Comparison of ENCODE assay signal across 8 cellular contexts in genomic region chr2:70089220-70089945, GRCh38. TPM values are rescaled to one million over a fixed set of nuclear protein-coding genes. Genes with fewer than 3 reads are reported as not detected.
DNase-seq lines count a peak whose midpoint lies in the region; ATAC-seq and TF ChIP-seq lines count a peak whose summit lies in the region.

No MANE protein-coding gene starts in this region.

- peaks cover 3 to 12% of the 10 kb centered on the region in 2 experiments; a peak in 4 of 5 replicates for H3K9me3 Mint-ChIP-seq in H9

- no peak overlapping the region for H2AFZ ChIP-seq in H9 (ENCODE audit: low read length)

- H3K9ac ChIP-seq in H9 (ENCODE audit: extremely low read depth, insufficient read length, low read length) (peak overlapping the region; percentile 100), colonic mucosa (ENCODE audit: low read depth in 2 of 2, low read length in 2 of 2) (peak overlapping the region; percentile 97 to 99), muscle layer of colon (ENCODE audit: low read length) (peak overlapping the region; percentile 99)

- no peak overlapping the region for H3T11ph ChIP-seq in H9 (ENCODE audit: low read length)

- peaks cover 9% of the 10 kb centered on the region; the same call in 1 of the 2 replicates for H3K79me2 ChIP-seq in H9 (ENCODE audit: insufficient read depth, low read length)

- no peak overlapping the region for H4K8ac ChIP-seq in H9 (replicated peaks; ENCODE audit: insufficient read length, low read depth, low read length)

- H3K9me3 ChIP-seq in AG04450 (ENCODE audit: control insufficient read depth, insufficient read depth, low read length), result peaks cover 3% of the 10 kb centered on the region; the same call in 1 of the 2 replicates
- H3K9me3 ChIP-seq in H9 (ENCODE audit: control insufficient read depth, low read depth, low read length), result no peaks in the 10 kb centered on the region
- H3K9me3 ChIP-seq in colonic mucosa, result no peaks in the 10 kb centered on the region
- no peaks in the 10 kb centered on the region for H3K9me3 ChIP-seq in muscle layer of colon (ENCODE audit: low read length)
- no peaks in the 10 kb centered on the region for H3K9me3 ChIP-seq in upper lobe of left lung

- ATAC-seq in upper lobe of left lung (ENCODE audit: low FRiP score in 2 of 2) (no peak), HG03097 (IDR thresholded peaks at IDR 0.05; ENCODE audit: low FRiP score, unreplicated experiment) (no peak), sciatic nerve (no peak)

- H3K36me3 ChIP-seq in colonic mucosa (no peaks in the 10 kb centered on the region), muscle layer of colon (ENCODE audit: insufficient read depth, low read length) (peaks cover 16% of the 10 kb centered on the region), upper lobe of left lung (peaks cover 0 to 25% (median 0%) of the 10 kb centered on the region in 4 donors)

- H2BK5ac ChIP-seq in H9 (ENCODE audit: insufficient read length, low read length), result no peak overlapping the region

- no peak overlapping the region for H3K23ac ChIP-seq in H9 (ENCODE audit: insufficient read length, low read depth, low read length)

- H3K27me3 ChIP-seq in AG04450 (ENCODE audit: control insufficient read depth, insufficient read depth, low read length) (no peaks in the 10 kb centered on the region), H9 (ENCODE audit: insufficient read depth, low read length) (no peaks in the 10 kb centered on the region), colonic mucosa (no peaks in the 10 kb centered on the region), muscle layer of colon (ENCODE audit: control insufficient read depth in 1 of 2, insufficient read depth in 2 of 2, low read length in 2 of 2) (no peaks in the 10 kb centered on the region), upper lobe of left lung (no peaks in the 10 kb centered on the region)

- POLR2A ChIA-PET in AG04450 (lab: Yijun Ruan, JAX), result interaction anchor here (0.7 to 3.1 kb wide), 7 partner anchors 19 to 175 kb away, joined by 4 to 29 read pairs (median 11); partner anchors contain the start of gene MXD1

- H3K27me3 Mint-ChIP-seq in H9 (ENCODE audit: low read depth), result peaks cover 4% of the 10 kb centered on the region

- no peak overlapping the region for H2AK5ac ChIP-seq in H9 (ENCODE audit: insufficient read length, low read length)

- peak overlapping the region; percentile 67 for H3K4me2 ChIP-seq in H9 (ENCODE audit: insufficient read depth, insufficient read length, low read length)

- intact Hi-C loops in colonic mucosa (cut with DNase I), result loop anchor here (5.0 kb wide), 1 partner anchor 53 kb away; no protein-coding TSS in a partner anchor
- intact Hi-C loops in sciatic nerve (cut with DNase I), result loop anchor here (5.0 kb wide), 2 partner anchors 33 to 53 kb away; no protein-coding TSS in a partner anchor

- peaks cover 30 to 32% of the 10 kb centered on the region in 2 experiments for H3K4me1 Mint-ChIP-seq in H9

- CTCF ChIA-PET in AG04450 (lab: Charles Lee), result interaction anchor here (2.1 kb wide), 1 partner anchor 177 kb away, joined by 10 read pairs; no protein-coding TSS in a partner anchor

- peaks cover 3% of the 10 kb centered on the region for H3K4me1 ChIP-seq in H9 (ENCODE audit: insufficient read depth, low read length)
- peaks cover 3% of the 10 kb centered on the region for H3K4me1 ChIP-seq in colonic mucosa
- H3K4me1 ChIP-seq in muscle layer of colon (ENCODE audit: insufficient read depth, low read length), result peaks cover 28% of the 10 kb centered on the region
- H3K4me1 ChIP-seq in upper lobe of left lung, result peaks cover 37 to 47% (median 40%) of the 10 kb centered on the region in 4 donors

- no peak overlapping the region for H2BK12ac ChIP-seq in H9 (ENCODE audit: insufficient read length, low read depth, low read length)

- peak overlapping the region; percentile 5 for H4K5ac ChIP-seq in H9 (ENCODE audit: insufficient read length, low read depth, low read length)

- H3K79me1 ChIP-seq in H9 (ENCODE audit: insufficient read depth, low read depth, low read length, poor library complexity, severe bottlenecking), result no peaks in the 10 kb centered on the region

- H3K4me3 Mint-ChIP-seq in H9, result peak overlapping the region; percentile 98 to 99

- H3K23me2 ChIP-seq in H9 (ENCODE audit: insufficient read length, low read depth, low read length, poor library complexity, severe bottlenecking), result peaks cover 24% of the 10 kb centered on the region

- no peak overlapping the region for H3K4ac ChIP-seq in H9 (ENCODE audit: low read depth, low read length)

- no peak overlapping the region for H2BK15ac ChIP-seq in H9 (ENCODE audit: low read depth, low read length)

- no peak for DNase-seq in AG04450 (ENCODE audit: low read depth, low spot score)
- peak; percentile 73 for DNase-seq in H9
- DNase-seq in SHP77 treated with DMSO at 0.1 percent for 48 hours (lab: John Stamatoyannopoulos, UW), result peak; percentile 12
- DNase-seq in colonic mucosa, result no peak
- DNase-seq in upper lobe of left lung, result no peak
- DNase-seq in sciatic nerve (ENCODE audit: low spot score), result no peak

- WGBS in H9 (ENCODE audit: extremely low coverage, insufficient read length, low lambda C conversion rate), result no CpG with 5 or more reads among the region's 11 CpGs
- WGBS in upper lobe of left lung, 2 donors, result 12 to 13% methylated on average over 11 of the region's 11 CpGs

- TF ChIP-seq CTCF in AG04450 (IDR thresholded peaks at IDR 0.05; ENCODE audit: low read depth, low read length), result no peak
- no peak for TF ChIP-seq CTCF in H9 (conservative IDR thresholded peaks at IDR 0.05)
- no peak for TF ChIP-seq CTCF in colonic mucosa (IDR thresholded peaks at IDR 0.05)
- no peak for TF ChIP-seq CTCF in upper lobe of left lung (IDR thresholded peaks at IDR 0.05)

- H3K18ac ChIP-seq in H9 (ENCODE audit: insufficient read length, low read depth, low read length), result no peak overlapping the region

- H3K14ac ChIP-seq in H9 (ENCODE audit: insufficient read depth, low read length), result no peak overlapping the region

- TF ChIP-seq POLR2A in upper lobe of left lung (IDR thresholded peaks at IDR 0.05), result peak in 1 of 4 donors; percentile 44

- H2BK20ac ChIP-seq in H9 (ENCODE audit: low read depth, low read length, poor library complexity, severe bottlenecking), result no peak overlapping the region

- no peak for TF ChIP-seq EP300 in upper lobe of left lung (IDR thresholded peaks at IDR 0.05)

- H3K36me3 Mint-ChIP-seq in H9 (ENCODE audit: insufficient read depth in 1 of 3, low read depth in 3 of 3), result peaks cover 19 to 24% (median 20%) of the 10 kb centered on the region in 3 experiments

- no peak overlapping the region for H3K56ac ChIP-seq in H9 (ENCODE audit: insufficient read length, low read depth, low read length)

- H4K91ac ChIP-seq in H9 (ENCODE audit: insufficient read length, low read depth, low read length), result no peak overlapping the region

- H3K4me3 ChIP-seq in AG04450 (ENCODE audit: low read depth, low read length), result peak overlapping the region; percentile 97
- peak overlapping the region; percentile 64 for H3K4me3 ChIP-seq in colonic mucosa
- peak overlapping the region; percentile 97 to 98 for H3K4me3 ChIP-seq in muscle layer of colon (ENCODE audit: low read depth in 1 of 2, low read length in 2 of 2)
- H3K4me3 ChIP-seq in upper lobe of left lung, result peak overlapping the region; percentile 58 to 99 (median 88)

- no peaks in the 10 kb centered on the region for H4K20me1 ChIP-seq in H9 (ENCODE audit: control insufficient read depth, insufficient read depth, insufficient read length)

- no peak overlapping the region for H2BK120ac ChIP-seq in H9 (ENCODE audit: low read depth, low read length, poor library complexity, severe bottlenecking)

- H3K27ac Mint-ChIP-seq in H9, result peak overlapping the region; percentile 99 to 100 (median 100)

- H3K27ac ChIP-seq in AG04450 (ENCODE audit: low read depth, low read length) (peak overlapping the region; percentile 24), H9 (ENCODE audit: insufficient read length, low read depth, low read length) (peak overlapping the region; percentile 69), colonic mucosa (peak overlapping the region; percentile 99), muscle layer of colon (ENCODE audit: low read depth, low read length) (peak overlapping the region; percentile 84), upper lobe of left lung (peak overlapping the region; percentile 97 to 100 (median 100))

RNA-seq across cellular contexts. Expression of gene PCBP1, which starts 2.1 kb away (rescaled TPM):
- polyA plus RNA-seq in AG04450 (2011; rRNA removed), result 63.8 and 91.3 TPM in 2 replicates
- polyA minus RNA-seq in AG04450 (2011; rRNA and poly(A)+ RNA removed), result 65.2 and 76.3 TPM in 2 replicates
- total RNA-seq in H9 (2021) (457 and 465 TPM in 2 replicates), colonic mucosa (100 to 1,000 TPM; 348 to 401 TPM), upper lobe of left lung (100 to 1,000 TPM; 126 to 384 (median 236) TPM), sciatic nerve (285 TPM)

Comparison
In these comparisons a context has a peak if more than half of its experiments do, and no peak if none do; other contexts are left out.
1. DNase-seq: peak in H9 (single experiment) and SHP77 treated with DMSO at 0.1 percent for 48 hours (single experiment); none in AG04450 (single experiment), colonic mucosa (single experiment), upper lobe of left lung (0 of 2) and sciatic nerve (single experiment).
2. H3K27ac ChIP-seq: peak in every context shown above with its lines; median percentile 100 in upper lobe of left lung; 99 in colonic mucosa; 84 in muscle layer of colon; 69 in H9; 24 in AG04450.
3. Peak in every context shown above with its lines, with median percentiles within 50 percentile points of each other: H3K4me3 ChIP-seq and H3K9ac ChIP-seq.